In the genomic region with DNA sequence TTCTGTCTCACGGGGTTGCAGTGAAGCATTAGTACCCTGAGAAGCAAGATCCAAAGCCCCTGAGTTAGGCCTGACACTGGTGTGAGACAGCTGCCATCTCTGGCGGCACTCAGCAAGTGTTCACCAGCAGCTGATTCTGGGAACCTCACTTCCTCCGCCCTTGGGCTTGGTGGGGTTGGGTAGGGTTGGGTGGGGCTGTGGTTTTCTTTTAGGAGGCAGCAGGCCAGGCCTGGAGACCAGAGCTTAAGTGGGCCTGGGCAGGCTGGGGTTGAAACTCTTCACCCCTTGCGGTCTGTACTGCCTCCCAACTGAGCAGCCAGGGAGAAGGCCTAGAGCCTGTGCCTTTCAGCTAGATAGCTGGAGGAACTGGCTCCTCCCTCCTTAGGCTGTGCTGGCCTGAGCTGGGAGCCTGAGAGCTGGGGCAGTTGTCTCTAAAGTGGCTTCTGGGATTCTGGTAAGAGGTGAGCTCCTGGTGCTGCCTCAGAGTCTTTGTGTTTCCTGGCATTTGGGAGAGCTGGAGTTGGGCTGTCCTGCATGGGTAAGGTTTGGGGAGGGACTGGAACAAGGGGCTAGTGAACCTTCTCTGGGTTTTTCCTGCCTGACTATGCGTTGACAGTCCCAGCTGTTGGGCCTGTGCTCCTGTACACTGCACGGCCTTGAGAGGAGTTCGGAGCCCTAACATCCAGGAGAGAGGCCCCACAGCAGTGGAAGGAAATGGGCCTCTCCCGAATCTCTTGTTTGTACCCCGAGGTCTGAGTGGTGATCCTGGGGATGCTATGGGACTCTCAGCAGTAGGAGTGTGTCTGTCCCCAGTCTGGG, we compare ENCODE assay signal across 2 cellular contexts.
TF ChIP-seq lines count a peak whose summit lies in the region.

No MANE protein-coding gene starts in this region.

TF ChIP-seq in GM12891, 5 proteins besides CTCF, POLR2A, EP300 and RAD21:
- peak; percentile 60 for TF ChIP-seq SPI1 (IDR thresholded peaks at IDR 0.05; ENCODE audit: low read depth, low read length)
- no peak for TF ChIP-seq TAF1 (IDR thresholded peaks at IDR 0.05; ENCODE audit: low read depth, low read length)
- TF ChIP-seq POLR2AphosphoS5 (IDR thresholded peaks at IDR 0.05; ENCODE audit: low read depth, low read length): no peak
- TF ChIP-seq POU2F2 (IDR thresholded peaks at IDR 0.05; ENCODE audit: low read depth, low read length): no peak
- no peak for TF ChIP-seq PAX5 (IDR thresholded peaks at IDR 0.05; ENCODE audit: insufficient read depth, low read length, severe bottlenecking)

TF ChIP-seq in endothelial cell of umbilical vein, 7 proteins besides CTCF, POLR2A, EP300 and RAD21:
- peak; percentile 32 for TF ChIP-seq POLR2AphosphoS5 (IDR thresholded peaks at IDR 0.05; ENCODE audit: insufficient read depth, low read depth, low read length)
- TF ChIP-seq, protein P1, sequence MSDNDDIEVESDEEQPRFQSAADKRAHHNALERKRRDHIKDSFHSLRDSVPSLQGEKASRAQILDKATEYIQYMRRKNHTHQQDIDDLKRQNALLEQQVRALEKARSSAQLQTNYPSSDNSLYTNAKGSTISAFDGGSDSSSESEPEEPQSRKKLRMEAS (IDR thresholded peaks at IDR 0.05; ENCODE audit: insufficient read depth, insufficient read length): no peak
